ENCODE assay signal across 8 cellular contexts in genomic region chr5:96703384-96703910, GRCh38. TPM values are rescaled to one million over a fixed set of nuclear protein-coding genes. Genes with fewer than 3 reads are reported as not detected.
DNase-seq lines count a peak whose midpoint lies in the region; ATAC-seq and TF ChIP-seq lines count a peak whose summit lies in the region.

No MANE protein-coding gene starts in this region.

- no peak for TF ChIP-seq EP300 in suprapubic skin (IDR thresholded peaks at IDR 0.05)

- H3K27me3 ChIP-seq in left lung: no peaks in the 10 kb centered on the region
- H3K27me3 ChIP-seq in suprapubic skin: no peaks in the 10 kb centered on the region

- TF ChIP-seq POLR2A in suprapubic skin (IDR thresholded peaks at IDR 0.05): no peak

- intact Hi-C loops in Calu3 (cut with micrococcal nuclease; ENCODE audit: unreplicated experiment) (loop anchor here (5.0 kb wide), 1 partner anchor 41 kb away; the partner anchor contains the start of gene CAST), left lung (cut with DNase I) (no loop called here)

- TF ChIP-seq CTCF in Calu3 (IDR thresholded peaks at IDR 0.05; ENCODE audit: unreplicated experiment) (no peak), left lung (IDR thresholded peaks at IDR 0.05) (no peak), suprapubic skin (IDR thresholded peaks at IDR 0.05) (no peak)

- H3K4me1 ChIP-seq in left lung (peaks cover 11 to 60% of the 10 kb centered on the region in 2 donors), suprapubic skin (peaks cover 74% of the 10 kb centered on the region)

- CTCF ChIA-PET in Calu3 (lab: Charles Lee): interaction anchor here (1.6 to 3.7 kb wide), 6 partner anchors 11 to 89 kb away, joined by 5 to 22 read pairs (median 8); no protein-coding TSS in a partner anchor

- H3K27ac Mint-ChIP-seq in Calu3 (ENCODE audit: unreplicated experiment): peak overlapping the region; percentile 73

- DNase-seq in Calu3 (no peak), amniotic epithelial cell (ENCODE audit: low read depth) (peak; percentile 52), left lung (no peak), suprapubic skin (ENCODE audit: low spot score in 2 of 2) (no peak), iPS-NIHi11 (ENCODE audit: low spot score) (no peak)
- DNase-seq in central memory CD4-positive, alpha-beta T cell: no peak

- peak; percentile 81 for ATAC-seq in GM19438 (IDR thresholded peaks at IDR 0.05; ENCODE audit: low read depth, unreplicated experiment)
- ATAC-seq in HG03457 (IDR thresholded peaks at IDR 0.05; ENCODE audit: unreplicated experiment): peak; percentile 71
- peak; percentile 80 for ATAC-seq in left lung

- no peaks in the 10 kb centered on the region for H3K9me3 ChIP-seq in left lung
- no peaks in the 10 kb centered on the region for H3K9me3 ChIP-seq in suprapubic skin

- H3K36me3 ChIP-seq in left lung (peaks cover 0 to 5% of the 10 kb centered on the region in 2 donors), suprapubic skin (peaks cover 12% of the 10 kb centered on the region)

- H3K36me3 Mint-ChIP-seq in Calu3 (ENCODE audit: insufficient read depth, unreplicated experiment): peaks cover 52% of the 10 kb centered on the region

- no peaks in the 10 kb centered on the region for H3K27me3 Mint-ChIP-seq in Calu3 (ENCODE audit: unreplicated experiment)

- peaks cover 73% of the 10 kb centered on the region for H3K4me1 Mint-ChIP-seq in Calu3 (ENCODE audit: low read depth, unreplicated experiment)

- TSS peak; percentile 48 for BruUV-seq in Calu3 (replicated peaks; lab: Mats Ljungman, UMichigan)

- peak overlapping the region; percentile 94 for H3K4me3 Mint-ChIP-seq in Calu3 (ENCODE audit: low read depth, unreplicated experiment)

- H3K9me3 Mint-ChIP-seq in Calu3 (ENCODE audit: low read depth, unreplicated experiment): no peaks in the 10 kb centered on the region

- 6% methylated on average over 6 of the region's 6 CpGs for WGBS in suprapubic skin

- H3K27ac ChIP-seq in left lung: peak overlapping the region; percentile 86 to 93
- H3K27ac ChIP-seq in suprapubic skin: peak overlapping the region; percentile 91

- peak overlapping the region; percentile 49 to 65 for H3K4me3 ChIP-seq in left lung
- H3K4me3 ChIP-seq in suprapubic skin: peak overlapping the region; percentile 57

RNA-seq across cellular contexts. Expression of gene CAST, which starts 41.3 kb away (rescaled TPM):
- total RNA-seq in Calu3 (2022) (342 and 395 TPM in 2 replicates), left lung (100 to 1,000 TPM; 232 to 264 TPM), suprapubic skin (100 to 1,000 TPM; 381 to 577 (median 400) TPM)
